In genomic region chr19:43940719-43941118, GRCh38 we compare ENCODE assay signal across 2 cellular contexts.
A peak's percentile ranks its signal among the peaks of the same experiment; 100 is the strongest.
TF ChIP-seq lines count a peak whose summit lies in the region.

No MANE protein-coding gene starts in this region.

TF ChIP-seq in HepG2, 621 proteins besides CTCF, POLR2A, EP300 and RAD21:
- TF ChIP-seq ZBTB20 (CRISPR knock-in tag; IDR thresholded peaks at IDR 0.05; ENCODE audit: borderline replicate concordance, low read depth) (no peak), MAFF (IDR thresholded peaks at IDR 0.05; ENCODE audit: low read depth, low read length) (peak; percentile 38; the same call in 1 of the 2 replicates), MAFK (conservative IDR thresholded peaks at IDR 0.05 in 1 of 2, IDR thresholded peaks at IDR 0.05 in 1 of 2; ENCODE audit: low read length in 2 of 2) (peak; percentile 42 to 61), DNMT3B (CRISPR knock-in tag; conservative IDR thresholded peaks at IDR 0.05) (no peak), THAP9 (CRISPR knock-in tag; IDR thresholded peaks at IDR 0.05; ENCODE audit: borderline replicate concordance) (no peak)

TF ChIP-seq in K562, 482 proteins besides CTCF, POLR2A, EP300 and RAD21:
- TF ChIP-seq THAP12 (CRISPR knock-in tag; IDR thresholded peaks at IDR 0.05): no peak
- peak; percentile 44; the same call in 1 of the 2 replicates for TF ChIP-seq ZNF316 (IDR thresholded peaks at IDR 0.05)
